In the genomic region with DNA sequence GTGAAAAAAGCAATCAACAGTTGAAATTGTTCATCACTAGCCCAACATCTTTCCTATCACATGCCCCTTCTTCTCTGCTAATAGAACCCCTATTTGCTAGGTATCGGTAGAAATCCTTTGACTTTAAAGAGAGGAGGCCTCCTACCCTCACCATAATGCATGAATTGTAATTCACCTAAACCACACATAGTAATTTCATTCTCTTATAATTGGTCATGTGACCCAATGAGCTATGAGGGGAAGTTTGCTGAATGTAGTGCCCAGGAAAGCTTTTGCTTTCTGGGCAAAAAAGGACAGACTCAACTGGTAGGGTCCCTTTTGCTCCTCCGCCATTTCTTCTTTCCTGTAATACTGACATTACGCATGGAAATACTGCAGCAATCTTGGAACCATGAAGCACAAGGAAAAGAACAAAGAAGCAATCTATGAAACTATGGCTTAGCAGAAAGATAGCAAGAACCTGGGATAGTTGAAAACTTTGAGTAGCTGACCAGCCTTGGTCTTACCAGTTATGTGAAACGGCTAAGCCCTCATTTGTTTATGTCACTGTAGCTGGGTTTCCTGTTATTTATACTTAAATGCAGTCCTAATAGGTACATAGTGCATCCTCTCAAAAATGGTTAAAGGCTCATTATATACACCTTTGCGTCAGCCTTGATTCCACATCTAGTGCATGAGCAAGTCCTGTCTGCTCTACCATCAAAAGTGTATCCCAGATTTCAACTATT, we compare ENCODE assay signal across 16 cellular contexts. TPM values are rescaled to one million over a fixed set of nuclear protein-coding genes. Genes with fewer than 3 reads are reported as not detected.
DNase-seq lines count a peak whose midpoint lies in the region; ATAC-seq and TF ChIP-seq lines count a peak whose summit lies in the region.
"Had no signal": no experiment of that assay in that cellular context is flagged by ENCODE, and none has a peak within 500 bp of the region (broad histone marks: within the 10 kb centered on the region; RNA-seq: fewer than 3 reads in every experiment).

No MANE protein-coding gene starts in this region.

- H3K4me2 ChIP-seq in Karpas-422 (ENCODE audit: low read depth, low read length, poor library complexity, severe bottlenecking) = peak overlapping the region; percentile 57
- H3K4me2 ChIP-seq: hepatocyte had no signal

- H3K4me1 ChIP-seq in Karpas-422 (ENCODE audit: low read length) (peaks cover 100% of the 10 kb centered on the region), neutrophil (ENCODE audit: control insufficient read depth in 1 of 2, insufficient read depth in 1 of 2, low read depth in 1 of 2, low read length in 1 of 2) (peaks cover 67 to 68% of the 10 kb centered on the region in 2 experiments)
- H3K4me1 ChIP-seq: SJSA1 had no signal

- ATAC-seq in activated CD4-positive, alpha-beta T cell treated with anti-CD3 and anti-CD28 coated beads for 36 hours = peak; percentile 8
- ATAC-seq: left colon had no signal

- H3K4me1 Mint-ChIP-seq in activated CD4-positive, alpha-beta T cell treated with anti-CD3 and anti-CD28 coated beads for 36 hours = peaks cover 97% of the 10 kb centered on the region
- H3K4me1 Mint-ChIP-seq in activated T-helper 2 cell treated with anti-CD3 and anti-CD28 coated beads, Interferon-gamma antibody, Interleukin-2, Interleukin-4, amounts not matched to agents 10 μg/mL and 5 μg/mL and 100 μg/mL, durations not matched to agents 14 hours and 24 hours and 36 hours (ENCODE audit: low read depth) = peaks cover 97% of the 10 kb centered on the region

- no peaks in the 10 kb centered on the region for H3K36me3 ChIP-seq in Karpas-422 (ENCODE audit: insufficient read depth, low read length)
- no peaks in the 10 kb centered on the region for H3K36me3 ChIP-seq in neutrophil
- H3K36me3 ChIP-seq: SJSA1, tibial artery had no signal

- H3K27ac Mint-ChIP-seq in activated CD4-positive, alpha-beta T cell treated with anti-CD3 and anti-CD28 coated beads for 36 hours = peak overlapping the region; percentile 97
- H3K27ac Mint-ChIP-seq in activated T-helper 2 cell treated with anti-CD3 and anti-CD28 coated beads, Interferon-gamma antibody, Interleukin-2, Interleukin-4, amounts not matched to agents 10 μg/mL and 5 μg/mL and 100 μg/mL, durations not matched to agents 14 hours and 24 hours and 36 hours = peak overlapping the region; percentile 91

- intact Hi-C loops in activated CD4-positive, alpha-beta T cell treated with anti-CD3 and anti-CD28 coated beads for 36 hours (cut with DNase I, micrococcal nuclease) = loop anchor here (1.0 to 10.0 kb wide), 14 partner anchors 77 to 1400 kb away; a partner anchor contains a TSS
- intact Hi-C loops in activated T-helper 2 cell treated with anti-CD3 and anti-CD28 coated beads, Interferon-gamma antibody, Interleukin-2, Interleukin-4, amounts not matched to agents 10 μg/mL and 5 μg/mL and 100 μg/mL, durations not matched to agents 14 hours and 24 hours and 36 hours (cut with micrococcal nuclease) = loop anchor here (5.0 kb wide), 2 partner anchors 340 to 545 kb away; a partner anchor contains a TSS

- no peak for TF ChIP-seq CTCF in neutrophil (IDR thresholded peaks at IDR 0.05)

- H3K4me3 ChIP-seq in Karpas-422 (ENCODE audit: low read length) = peak overlapping the region; percentile 33; the same call in 1 of the 2 replicates
- no peak overlapping the region for H3K4me3 ChIP-seq in neutrophil (ENCODE audit: low read depth in 1 of 2, low read length in 1 of 2)
- H3K4me3 ChIP-seq: GM23248, hepatocyte, SJSA1, tibial artery had no signal

- H3K9ac ChIP-seq in Karpas-422 (ENCODE audit: low read length) = peak overlapping the region; percentile 63
- H3K9ac ChIP-seq: GM23248 had no signal

- H3K36me3 Mint-ChIP-seq in activated CD4-positive, alpha-beta T cell treated with anti-CD3 and anti-CD28 coated beads for 36 hours (ENCODE audit: low read depth) = peaks cover 7% of the 10 kb centered on the region
- H3K36me3 Mint-ChIP-seq in activated T-helper 2 cell treated with anti-CD3 and anti-CD28 coated beads, Interferon-gamma antibody, Interleukin-2, Interleukin-4, amounts not matched to agents 10 μg/mL and 5 μg/mL and 100 μg/mL, durations not matched to agents 14 hours and 24 hours and 36 hours (ENCODE audit: low read depth) = peaks cover 3% of the 10 kb centered on the region

- no peaks in the 10 kb centered on the region for H3K27me3 ChIP-seq in Karpas-422 (ENCODE audit: low read length)
- no peaks in the 10 kb centered on the region for H3K27me3 ChIP-seq in neutrophil
- H3K27me3 ChIP-seq: hepatocyte, SJSA1, tibial artery had no signal

- H2AFZ ChIP-seq in Karpas-422 (ENCODE audit: low read length) = peak overlapping the region; percentile 41
- H2AFZ ChIP-seq: GM23248, hepatocyte had no signal

- H4K20me1 ChIP-seq in Karpas-422 (ENCODE audit: insufficient read depth, low read depth, low read length) = no peaks in the 10 kb centered on the region

- CTCF ChIA-PET in activated CD4-positive, alpha-beta T cell treated with anti-CD3 and anti-CD28 coated beads for 36 hours (lab: Charles Lee) = interaction anchor here (0.7 to 9.2 kb wide), 11 partner anchors 11 to 386 kb away, joined by 3 to 115 read pairs (median 4); a partner anchor contains a TSS

- H3K27me3 Mint-ChIP-seq in activated CD4-positive, alpha-beta T cell treated with anti-CD3 and anti-CD28 coated beads for 36 hours = no peaks in the 10 kb centered on the region
- no peaks in the 10 kb centered on the region for H3K27me3 Mint-ChIP-seq in activated T-helper 2 cell treated with anti-CD3 and anti-CD28 coated beads, Interferon-gamma antibody, Interleukin-2, Interleukin-4, amounts not matched to agents 10 μg/mL and 5 μg/mL and 100 μg/mL, durations not matched to agents 14 hours and 24 hours and 36 hours (ENCODE audit: low read depth)

- H3K27ac ChIP-seq in Karpas-422 (ENCODE audit: low read length) (peak overlapping the region; percentile 96), neutrophil (peak overlapping the region; percentile 80), substantia nigra (ENCODE audit: low read depth, low read length, poor library complexity, severe bottlenecking) (no peak overlapping the region)
- H3K27ac ChIP-seq: GM23248, hepatocyte, SJSA1, tibial artery had no signal

- H3K9me2 ChIP-seq in Karpas-422 (replicated peaks; ENCODE audit: insufficient read depth, low read length) = no peaks in the 10 kb centered on the region

- no peak for DNase-seq in activated CD4-positive, alpha-beta T cell treated with anti-CD3 and anti-CD28 coated beads for 36 hours
- DNase-seq in activated CD4-positive, alpha-beta T cell treated with anti-CD3 and anti-CD28 coated beads for 4 hours = no peak
- DNase-seq in Karpas-422 (peak; percentile 66), DMS153 (lab: John Stamatoyannopoulos, UW) (no peak), substantia nigra (lab: John Stamatoyannopoulos, UW) (no peak), NCI-H187 treated with DMSO at 0.1 percent for 48 hours (lab: John Stamatoyannopoulos, UW) (no peak)
- DNase-seq in activated T-helper 2 cell treated with anti-CD3 and anti-CD28 coated beads, Interferon-gamma antibody, Interleukin-2, Interleukin-4, amounts not matched to agents 10 μg/mL and 5 μg/mL and 100 μg/mL, durations not matched to agents 14 hours and 24 hours and 36 hours (ENCODE audit: low spot score) = no peak
- DNase-seq: cortex of kidney, GM23248, left colon, NCI-H1092 treated with DMSO at 0.1 percent for 48 hours, NCI-H2227 treated with DMSO at 0.1 percent for 48 hours, tibial artery had no signal

- peaks cover 5% of the 10 kb centered on the region for H3K9me3 Mint-ChIP-seq in activated CD4-positive, alpha-beta T cell treated with anti-CD3 and anti-CD28 coated beads for 36 hours (ENCODE audit: low read depth)
- peaks cover 4% of the 10 kb centered on the region for H3K9me3 Mint-ChIP-seq in activated T-helper 2 cell treated with anti-CD3 and anti-CD28 coated beads, Interferon-gamma antibody, Interleukin-2, Interleukin-4, amounts not matched to agents 10 μg/mL and 5 μg/mL and 100 μg/mL, durations not matched to agents 14 hours and 24 hours and 36 hours

- peak overlapping the region; percentile 68 for H3K4me3 Mint-ChIP-seq in activated CD4-positive, alpha-beta T cell treated with anti-CD3 and anti-CD28 coated beads for 36 hours
- peak overlapping the region; percentile 6 for H3K4me3 Mint-ChIP-seq in activated T-helper 2 cell treated with anti-CD3 and anti-CD28 coated beads, Interferon-gamma antibody, Interleukin-2, Interleukin-4, amounts not matched to agents 10 μg/mL and 5 μg/mL and 100 μg/mL, durations not matched to agents 14 hours and 24 hours and 36 hours (ENCODE audit: low read depth)

- no peaks in the 10 kb centered on the region for H3K79me2 ChIP-seq in Karpas-422 (ENCODE audit: low read length)
- H3K79me2 ChIP-seq: hepatocyte had no signal

- H3K9me3 ChIP-seq in Karpas-422 (ENCODE audit: low read length) (no peaks in the 10 kb centered on the region), neutrophil (no peaks in the 10 kb centered on the region)
- H3K9me3 ChIP-seq: SJSA1, tibial artery had no signal

- POLR2A ChIA-PET in activated CD4-positive, alpha-beta T cell treated with anti-CD3 and anti-CD28 coated beads for 36 hours (lab: Charles Lee) = interaction anchor here (0.6 to 1.8 kb wide), 7 partner anchors 14 to 583 kb away, joined by 3 to 5 read pairs (median 4); a partner anchor contains a TSS

RNA-seq across cellular contexts. Expression of a gene that starts 10.2 kb away (rescaled TPM):
- total RNA-seq in activated CD4-positive, alpha-beta T cell treated with anti-CD3 and anti-CD28 coated beads for 36 hours = 10 to 100 TPM; 12.7 TPM
- total RNA-seq in Karpas-422 (2014; rRNA removed; shearing (Covaris generic); ENCODE audit: low replicate concordance) = not detected in 2 replicates
- 1.3 and 1.8 TPM in 2 replicates for total RNA-seq in activated T-helper 2 cell treated with anti-CD3 and anti-CD28 coated beads, Interferon-gamma antibody, Interleukin-2, Interleukin-4, amounts not matched to agents 10 μg/mL and 5 μg/mL and 100 μg/mL, durations not matched to agents 14 hours and 24 hours and 36 hours
- total RNA-seq: GM23248, SJSA1 had no signal

RNA-seq across cellular contexts. Expression of a gene that starts 16.9 kb away (rescaled TPM):
- total RNA-seq in activated CD4-positive, alpha-beta T cell treated with anti-CD3 and anti-CD28 coated beads for 36 hours = 100 to 1,000 TPM; 174 to 190 TPM
- 80.2 and 90.9 TPM in 2 replicates for total RNA-seq in Karpas-422 (2014; rRNA removed; shearing (Covaris generic); ENCODE audit: low replicate concordance)
- total RNA-seq in activated T-helper 2 cell treated with anti-CD3 and anti-CD28 coated beads, Interferon-gamma antibody, Interleukin-2, Interleukin-4, amounts not matched to agents 10 μg/mL and 5 μg/mL and 100 μg/mL, durations not matched to agents 14 hours and 24 hours and 36 hours = 139 and 143 TPM in 2 replicates
- total RNA-seq: SJSA1 had no signal
